Comparison of ENCODE assay signal across 9 cellular contexts in the genomic region with DNA sequence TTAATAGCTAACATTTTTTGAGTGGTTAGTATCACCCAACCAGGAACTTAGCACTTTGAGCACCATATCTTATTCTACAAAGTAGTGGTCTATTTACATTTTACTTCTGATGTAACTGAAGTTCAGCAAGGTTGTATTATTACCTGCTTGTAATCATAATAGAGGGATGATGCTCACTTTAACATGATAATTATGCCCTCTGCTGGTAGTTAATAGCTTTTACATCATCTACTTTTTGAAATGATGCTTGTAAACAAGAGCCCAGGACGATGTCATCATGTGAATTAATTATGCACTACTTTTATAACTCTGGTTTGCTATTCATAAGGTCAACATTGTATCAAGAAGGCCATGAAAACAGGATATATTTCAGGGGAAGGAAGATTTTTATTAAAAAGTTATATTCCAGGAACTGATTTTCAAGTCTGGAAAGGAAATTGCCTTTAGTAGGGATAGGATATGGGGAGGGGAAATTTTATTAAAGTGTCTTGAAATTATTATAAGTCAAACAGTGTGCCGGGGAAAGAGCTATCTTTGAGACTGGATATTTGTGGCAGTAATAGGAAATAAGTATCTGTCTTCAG.
DNase-seq lines count a peak whose midpoint lies in the region; ATAC-seq, FAIRE-seq and TF ChIP-seq lines count a peak whose summit lies in the region.
"Had no signal": no experiment of that assay in that cellular context is flagged by ENCODE, and none has a peak within 500 bp of the region (broad histone marks: within the 10 kb centered on the region; RNA-seq: fewer than 3 reads in every experiment).

No MANE protein-coding gene starts in this region.

- intact Hi-C loops in lower leg skin (cut with DNase I; ENCODE audit: low total_unique reads), result loop anchor here (10.0 kb wide), 1 partner anchor 1055 kb away; no protein-coding TSS in a partner anchor

- H3K9me1 ChIP-seq in keratinocyte (ENCODE audit: control insufficient read depth, extremely low read depth, insufficient read depth, low read length), result no peaks in the 10 kb centered on the region

- no peak overlapping the region for H3K4me3 ChIP-seq in keratinocyte (ENCODE audit: control insufficient read depth in 2 of 3, extremely low read depth in 1 of 3, insufficient read depth in 2 of 3, low read depth in 1 of 3, low read length in 3 of 3)
- H3K4me3 ChIP-seq in lower leg skin (ENCODE audit: low read depth, poor library complexity, severe bottlenecking), result no peak overlapping the region

- DNase-seq in ACHN (peak; percentile 64), NCI-H1694 treated with DMSO at 0.1 percent for 48 hours (lab: John Stamatoyannopoulos, UW) (peak; percentile 71), keratinocyte (ENCODE audit: low read depth, low spot score) (no peak), GM19240 (ENCODE audit: insufficient read length, low spot score) (no peak), lower leg skin (ENCODE audit: low spot score in 2 of 2) (no peak)

- FAIRE-seq in keratinocyte (lab: Jason Lieb, UNC), result peak; percentile 17

- H3K79me2 ChIP-seq in keratinocyte (ENCODE audit: control insufficient read depth, insufficient read depth, low read length), result no peaks in the 10 kb centered on the region

- peak; percentile 75 for ATAC-seq in GM18499 (IDR thresholded peaks at IDR 0.05; ENCODE audit: insufficient read depth, unreplicated experiment)
- ATAC-seq in HG02852 (IDR thresholded peaks at IDR 0.05; ENCODE audit: unreplicated experiment), result peak; percentile 55

- no peak overlapping the region for H3K4me2 ChIP-seq in keratinocyte (ENCODE audit: control insufficient read depth, extremely low read depth, insufficient read depth, low read depth, low read length)

- no peaks in the 10 kb centered on the region for H3K4me1 ChIP-seq in keratinocyte (ENCODE audit: control insufficient read depth, extremely low read depth, insufficient read depth, low read length)

- H3K27me3 ChIP-seq in keratinocyte (ENCODE audit: control insufficient read depth, extremely low read depth, insufficient read depth, low read length), result no peaks in the 10 kb centered on the region

- peak; percentile 72 for TF ChIP-seq CTCF in VCaP (conservative IDR thresholded peaks at IDR 0.05)
- peak in 2 of 3 experiments; percentile 29 to 48 for TF ChIP-seq CTCF in keratinocyte (optimal IDR thresholded peaks at IDR 0.05 in 1 of 3, IDR thresholded peaks at IDR 0.05 in 1 of 3, conservative IDR thresholded peaks at IDR 0.05 in 1 of 3; ENCODE audit: extremely low read depth in 1 of 3, insufficient read depth in 2 of 3, low read length in 3 of 3)
- no peak for TF ChIP-seq CTCF in lower leg skin (IDR thresholded peaks at IDR 0.05)

- no peak overlapping the region for H3K9ac ChIP-seq in keratinocyte (ENCODE audit: control insufficient read depth, extremely low read depth, insufficient read depth, low read length)

- H4K20me1 ChIP-seq in keratinocyte (ENCODE audit: control insufficient read depth, extremely low read depth, insufficient read depth, low read length), result no peaks in the 10 kb centered on the region

- no peaks in the 10 kb centered on the region for H3K9me3 ChIP-seq in keratinocyte (ENCODE audit: control insufficient read depth, low read depth, low read length)

- dilution Hi-C loops in keratinocyte (cut with MboI; ENCODE audit: extremely low pct_ligation_motif_present, low sequenced_read_pairs), result no loop called here

- no peaks in the 10 kb centered on the region for H3K36me3 ChIP-seq in keratinocyte (ENCODE audit: control insufficient read depth in 2 of 2, extremely low read depth in 1 of 2, insufficient read depth in 2 of 2, low read length in 2 of 2)

- no peak for TF ChIP-seq POLR2A in lower leg skin (IDR thresholded peaks at IDR 0.05)

- H2AFZ ChIP-seq in keratinocyte (ENCODE audit: control insufficient read depth, low read length), result no peak overlapping the region

- in situ Hi-C loops in ACHN (cut with HindIII; ENCODE audit: low pct_ligation_motif_present, low pct_unique_long_range_greater_than_20kb, low sequenced_read_pairs), result no loop called here

- 21 to 27% methylated on average over 2 of the region's 2 CpGs for WGBS in lower leg skin, 2 donors

- H3K27ac ChIP-seq in VCaP, result no peak overlapping the region
- H3K27ac ChIP-seq in keratinocyte (ENCODE audit: control insufficient read depth, insufficient read depth, low read length), result no peak overlapping the region
- H3K27ac ChIP-seq: epithelial cell of prostate had no signal

Comparison
In these comparisons a context has a peak if more than half of its experiments do, and no peak if none do; other contexts are left out.
1. DNase-seq: peak in ACHN (single experiment) and NCI-H1694 treated with DMSO at 0.1 percent for 48 hours (single experiment); none in keratinocyte (single experiment), GM19240 (single experiment) and lower leg skin (0 of 2).
2. CTCF ChIP-seq: peak in VCaP (single experiment) and keratinocyte (2 of 3); none in lower leg skin (0 of 3).